20 cellular contexts compared by ENCODE assay signal in the genomic region with DNA sequence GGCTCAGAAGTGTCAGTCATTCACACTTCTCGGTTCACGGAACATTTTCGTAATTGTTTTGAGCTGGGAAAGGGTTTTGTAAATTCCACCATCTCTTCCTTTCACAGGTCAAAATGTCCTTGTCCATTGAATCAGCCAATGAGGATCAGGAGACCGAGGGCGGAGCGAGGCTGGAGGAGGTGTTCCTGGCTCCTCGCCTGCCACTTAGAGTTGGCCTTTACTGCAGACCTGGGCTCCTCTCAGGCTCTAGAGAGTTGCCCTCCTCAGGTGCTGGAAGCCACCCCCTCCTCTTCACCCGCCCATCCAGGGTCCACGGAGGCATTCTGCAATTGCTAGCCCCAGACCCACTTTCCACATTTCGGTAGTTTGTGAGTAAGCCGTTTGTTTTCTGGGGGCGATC.
A peak's percentile ranks its signal among the peaks of the same experiment; 100 is the strongest.
DNase-seq lines count a peak whose midpoint lies in the region; ATAC-seq, FAIRE-seq and TF ChIP-seq lines count a peak whose summit lies in the region.
"Had no signal": no experiment of that assay in that cellular context is flagged by ENCODE, and none has a peak within 500 bp of the region (broad histone marks: within the 10 kb centered on the region; RNA-seq: fewer than 3 reads in every experiment).

No MANE protein-coding gene starts in this region.

- H2BK15ac ChIP-seq in H1 (ENCODE audit: low read length): no peak overlapping the region

- no peaks in the 10 kb centered on the region for H3K9me2 ChIP-seq in GM23338 (ENCODE audit: insufficient read depth)

- no peaks in the 10 kb centered on the region; the same call in 1 of the 2 replicates for H3K23me2 ChIP-seq in H1 (ENCODE audit: low read depth, low read length)

- peak overlapping the region; percentile 47 for H2AFZ ChIP-seq in GM23338
- peak overlapping the region; percentile 57; the same call in 1 of the 2 replicates for H2AFZ ChIP-seq in H1 (ENCODE audit: low read length)
- H2AFZ ChIP-seq in neural progenitor cell (replicated peaks): peak overlapping the region; percentile 19

- no peak; the same call in 2 of the 3 replicates for ATAC-seq in GM23338
- ATAC-seq: HepG2 had no signal

- no peak overlapping the region for H2AK5ac ChIP-seq in H1 (ENCODE audit: low read depth, low read length)

- no peak overlapping the region for H3K4ac ChIP-seq in H1 (replicated peaks; ENCODE audit: insufficient read length, low read depth, low read length)

- H3K4me2 ChIP-seq in GM23338 (no peak overlapping the region), H1 (ENCODE audit: insufficient read depth in 1 of 2, low read depth in 2 of 2, low read length in 2 of 2) (no peak overlapping the region), neural progenitor cell (no peak overlapping the region)

- no peak overlapping the region for H2BK120ac ChIP-seq in H1 (replicated peaks; ENCODE audit: low read depth, low read length)

- H3K27ac ChIP-seq in GM23338 (ENCODE audit: low read depth): no peak overlapping the region
- H3K27ac ChIP-seq in H1 (ENCODE audit: low read depth, low read length): no peak overlapping the region
- H3K27ac ChIP-seq in neural progenitor cell: no peak overlapping the region
- H3K27ac ChIP-seq: C4-2B had no signal

- H3K36me3 ChIP-seq in GM23338 (ENCODE audit: insufficient read depth) (no peaks in the 10 kb centered on the region), H1 (ENCODE audit: control insufficient read depth in 2 of 4, insufficient read depth in 4 of 4, low read length in 3 of 4) (no peaks in the 10 kb centered on the region), neural progenitor cell (no peaks in the 10 kb centered on the region)

- DNase-seq in GM23338 (ENCODE audit: low spot score): peak; percentile 1
- DNase-seq in H1 (ENCODE audit: low read depth in 1 of 2, low spot score in 2 of 2): no peak
- no peak for DNase-seq in neural progenitor cell (ENCODE audit: low spot score)
- no peak for DNase-seq in frontal cortex (ENCODE audit: low spot score in 2 of 2)
- no peak for DNase-seq in islet precursor cell
- no peak for DNase-seq in GM12891 (ENCODE audit: insufficient read length, low spot score)
- DNase-seq in NCI-H2081 (lab: John Stamatoyannopoulos, UW): no peak
- DNase-seq: AML-193; Caco-2; CD4-positive, alpha-beta T cell; DMS79; GF-D8; H9; KBM-7 had no signal

- H3K14ac ChIP-seq in H1 (ENCODE audit: insufficient read length): no peak overlapping the region

- no peak overlapping the region for H3K4me3 Mint-ChIP-seq in GM23338
- no peak overlapping the region for H3K4me3 Mint-ChIP-seq in neural progenitor cell
- H3K4me3 Mint-ChIP-seq: CD4-positive, alpha-beta T cell; H9; IgD-negative memory B cell had no signal

- no peaks in the 10 kb centered on the region for H3F3A ChIP-seq in GM23338 (replicated peaks; ENCODE audit: low read depth)
- H3F3A ChIP-seq in neural progenitor cell (ENCODE audit: low read depth): no peaks in the 10 kb centered on the region

- H4K20me1 ChIP-seq in GM23338 (replicated peaks; ENCODE audit: insufficient read depth) (no peaks in the 10 kb centered on the region), H1 (replicated peaks in 1 of 2; ENCODE audit: control insufficient read depth in 1 of 2, insufficient read depth in 2 of 2, low read length in 2 of 2) (no peaks in the 10 kb centered on the region), neural progenitor cell (ENCODE audit: low read depth) (no peaks in the 10 kb centered on the region)

- H3K4me1 Mint-ChIP-seq in GM23338 (peaks cover 8% of the 10 kb centered on the region; the same call in 2 of the 3 replicates), neural progenitor cell (peaks cover 20% of the 10 kb centered on the region)
- H3K4me1 Mint-ChIP-seq: IgD-negative memory B cell had no signal

- H3K79me2 ChIP-seq in GM23338 (replicated peaks; ENCODE audit: insufficient read depth) (no peaks in the 10 kb centered on the region), H1 (ENCODE audit: control insufficient read depth in 1 of 2, insufficient read depth in 2 of 2, low read length in 2 of 2) (no peaks in the 10 kb centered on the region), neural progenitor cell (ENCODE audit: low read depth) (no peaks in the 10 kb centered on the region)

- TF ChIP-seq POLR2A in H1 (IDR thresholded peaks at IDR 0.05; ENCODE audit: control extremely low read depth in 1 of 2, low read depth in 2 of 2, low read length in 2 of 2): no peak
- no peak for TF ChIP-seq POLR2A in GM12891 (IDR thresholded peaks at IDR 0.05; ENCODE audit: low read depth, low read length)

- H3K9me3 Mint-ChIP-seq in GM23338 (no peaks in the 10 kb centered on the region), neural progenitor cell (no peaks in the 10 kb centered on the region)
- H3K9me3 Mint-ChIP-seq: CD4-positive, alpha-beta T cell; H9 had no signal

- H3K56ac ChIP-seq in H1 (replicated peaks; ENCODE audit: insufficient read length, low read depth, low read length): no peak overlapping the region

- TF ChIP-seq RAD21 in H1 (IDR thresholded peaks at IDR 0.05 in 1 of 2, conservative IDR thresholded peaks at IDR 0.05 in 1 of 2; ENCODE audit: low read depth in 2 of 2, low read length in 2 of 2): no peak

- H3K4me3 ChIP-seq in GM23338 (no peak overlapping the region), H1 (ENCODE audit: extremely low read depth in 1 of 4, insufficient read depth in 2 of 4, low read depth in 3 of 4, low read length in 4 of 4) (no peak overlapping the region), neural progenitor cell (no peak overlapping the region)

- H3K27me3 Mint-ChIP-seq in GM23338 (ENCODE audit: insufficient read depth, low read depth, poor library complexity): no peaks in the 10 kb centered on the region
- H3K27me3 Mint-ChIP-seq in neural progenitor cell (ENCODE audit: insufficient read depth, low read depth): no peaks in the 10 kb centered on the region
- H3K27me3 Mint-ChIP-seq: IgD-negative memory B cell had no signal

- no peak overlapping the region for H2BK12ac ChIP-seq in H1 (ENCODE audit: low read depth, low read length)

- 97% methylated on average over 12 of the region's 12 CpGs; no CpG with 5 or more reads in 1 of the 2 experiments for WGBS in H1 (ENCODE audit: extremely low coverage in 1 of 2, insufficient coverage in 1 of 2, insufficient read length in 1 of 2, insufficient replicate concordance in 2 of 2, low coverage in 1 of 2, low lambda C conversion rate in 2 of 2, missing lambda C conversion rate in 1 of 2), 2 experiments

- H3K27ac Mint-ChIP-seq in GM23338: no peak overlapping the region
- no peak overlapping the region for H3K27ac Mint-ChIP-seq in neural progenitor cell
- H3K27ac Mint-ChIP-seq: CD4-positive, alpha-beta T cell; H9; IgD-negative memory B cell had no signal

- no peak for TF ChIP-seq EP300 in H1 (IDR thresholded peaks at IDR 0.05; ENCODE audit: borderline replicate concordance in 1 of 2, low read depth in 2 of 2, low read length in 2 of 2)

- H4K91ac ChIP-seq in H1 (replicated peaks; ENCODE audit: insufficient read length, low read length): no peak overlapping the region

- H3K4me1 ChIP-seq in GM23338 (ENCODE audit: insufficient read depth) (no peaks in the 10 kb centered on the region), H1 (replicated peaks in 1 of 4; ENCODE audit: control insufficient read depth in 3 of 4, insufficient read depth in 4 of 4, low read length in 3 of 4) (peaks cover 0 to 5% (median 3%) of the 10 kb centered on the region in 4 experiments; a peak in 2 of 7 replicates), neural progenitor cell (peaks cover 11% of the 10 kb centered on the region)
- H3K4me1 ChIP-seq: Caco-2 had no signal

- FAIRE-seq in H1 (lab: Jason Lieb, UNC): no peak
- no peak for FAIRE-seq in frontal cortex (lab: Jason Lieb, UNC)
- FAIRE-seq in GM12891 (lab: Jason Lieb, UNC): no peak
- FAIRE-seq: A204.1, D721Med, GM19239, HepG2 had no signal

- H3K23ac ChIP-seq in H1 (ENCODE audit: insufficient read length): no peak overlapping the region

- no peaks in the 10 kb centered on the region for H3K9me3 ChIP-seq in H1 (ENCODE audit: insufficient read depth in 2 of 2, low read depth in 1 of 2, low read length in 1 of 2)
- no peaks in the 10 kb centered on the region for H3K9me3 ChIP-seq in neural progenitor cell (ENCODE audit: low read depth)
- H3K9me3 ChIP-seq: Caco-2 had no signal

- no peak overlapping the region for H2BK20ac ChIP-seq in H1 (ENCODE audit: low read length)

- no peaks in the 10 kb centered on the region for H3K79me1 ChIP-seq in H1 (ENCODE audit: low read depth, low read length)

- peak overlapping the region; percentile 18; the same call in 1 of the 2 replicates for H4K8ac ChIP-seq in H1 (ENCODE audit: extremely low read depth, insufficient read depth, low read length)

- no peak overlapping the region for H3K18ac ChIP-seq in H1 (ENCODE audit: extremely low read depth, low read length)

- CTCF ChIA-PET in H1 (lab: Charles Lee; ENCODE audit: partially characterized antibody): interaction anchor here (0.7 kb wide), 1 partner anchor 264 kb away, joined by 4 read pairs; no protein-coding TSS in a partner anchor

- H3K27me3 ChIP-seq in GM23338 (ENCODE audit: insufficient read depth) (no peaks in the 10 kb centered on the region), H1 (replicated peaks in 1 of 4; ENCODE audit: control insufficient read depth in 3 of 4, extremely low read depth in 1 of 4, insufficient read depth in 3 of 4, low read length in 3 of 4) (no peaks in the 10 kb centered on the region), neural progenitor cell (no peaks in the 10 kb centered on the region)

- H3K9ac ChIP-seq in H1 (replicated peaks in 1 of 4; ENCODE audit: extremely low read depth in 1 of 4, low read depth in 3 of 4, low read length in 3 of 4): no peak overlapping the region
- no peak overlapping the region for H3K9ac ChIP-seq in neural progenitor cell

- H4K5ac ChIP-seq in H1 (ENCODE audit: insufficient read length, low read depth, low read length): no peak overlapping the region

- no peak overlapping the region for H2BK5ac ChIP-seq in H1 (ENCODE audit: low read depth, low read length)

- TF ChIP-seq CTCF in GM23338 (conservative IDR thresholded peaks at IDR 0.05; ENCODE audit: low read depth in 2 of 2) (no peak), H1 (IDR thresholded peaks at IDR 0.05; ENCODE audit: control extremely low read depth in 1 of 3, insufficient read depth in 1 of 3, low read depth in 1 of 3, low read length in 3 of 3) (no peak), neural progenitor cell (IDR thresholded peaks at IDR 0.05) (no peak)

- POLR2A ChIA-PET in H1 (lab: Charles Lee; ENCODE audit: partially characterized antibody): no interaction called here

- H3K36me3 Mint-ChIP-seq in GM23338 (ENCODE audit: low read depth) (no peaks in the 10 kb centered on the region), neural progenitor cell (no peaks in the 10 kb centered on the region)
- H3K36me3 Mint-ChIP-seq: IgD-negative memory B cell had no signal

TF ChIP-seq in H1, 55 proteins besides CTCF, POLR2A, EP300 and RAD21 (continues in another document):
- no peak for TF ChIP-seq YY1 (IDR thresholded peaks at IDR 0.05; ENCODE audit: low read depth, low read length)
- no peak for TF ChIP-seq CBX8 (IDR thresholded peaks at IDR 0.05; ENCODE audit: borderline replicate concordance, low read depth, low read length)
- no peak for TF ChIP-seq GTF2F1 (IDR thresholded peaks at IDR 0.05; ENCODE audit: borderline replicate concordance, low read depth, low read length)

TF ChIP-seq in GM12891, 5 proteins besides CTCF, POLR2A, EP300 and RAD21 (continues in another document):
- TF ChIP-seq TAF1 (IDR thresholded peaks at IDR 0.05; ENCODE audit: low read depth, low read length) (no peak), POLR2AphosphoS5 (IDR thresholded peaks at IDR 0.05; ENCODE audit: low read depth, low read length) (no peak), SPI1 (IDR thresholded peaks at IDR 0.05; ENCODE audit: low read depth, low read length) (no peak)
